10 cellular contexts compared by ENCODE assay signal in the genomic region with DNA sequence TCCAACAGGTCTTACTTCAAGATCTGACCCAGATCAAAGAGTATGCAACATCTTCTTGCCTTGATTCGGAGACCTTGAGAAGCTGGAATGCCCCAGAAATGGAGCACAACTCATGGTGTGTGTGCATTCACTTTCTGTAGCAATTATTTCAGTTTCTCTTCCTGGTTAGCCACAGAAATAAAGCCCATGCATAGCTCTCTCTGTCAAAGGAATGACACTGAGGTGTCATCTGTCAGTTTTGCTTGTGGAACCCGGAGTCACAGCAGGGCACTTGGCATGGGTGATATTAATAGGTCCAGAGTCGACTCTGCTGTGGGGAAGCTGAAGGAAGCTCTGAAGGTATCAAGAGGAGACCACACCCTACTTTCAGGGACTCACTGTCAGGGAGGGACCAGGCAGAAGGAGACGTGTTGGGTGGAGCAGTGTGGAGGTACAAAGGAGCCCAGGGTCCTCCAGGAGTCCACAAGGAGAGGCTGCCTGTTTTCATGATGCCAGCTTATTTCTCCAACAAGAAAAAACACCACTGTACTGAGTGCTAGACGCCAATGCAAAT. TPM values are rescaled to one million over a fixed set of nuclear protein-coding genes. Genes with fewer than 3 reads are reported as not detected.
A peak's percentile ranks its signal among the peaks of the same experiment; 100 is the strongest.
DNase-seq lines count a peak whose midpoint lies in the region; ATAC-seq and TF ChIP-seq lines count a peak whose summit lies in the region.
"Had no signal": no experiment of that assay in that cellular context is flagged by ENCODE, and none has a peak within 500 bp of the region (broad histone marks: within the 10 kb centered on the region; RNA-seq: fewer than 3 reads in every experiment).

No MANE protein-coding gene starts in this region.

- peaks cover 7% of the 10 kb centered on the region for H3K9me3 Mint-ChIP-seq in activated CD4-positive, alpha-beta memory T cell treated with anti-CD3 and anti-CD28 coated beads, Interleukin-2, amount 10 ng/mL, durations not matched to agents 7 days and 5 days

- H3K4me3 Mint-ChIP-seq in activated CD4-positive, alpha-beta memory T cell treated with anti-CD3 and anti-CD28 coated beads, Interleukin-2, amount 10 ng/mL, durations not matched to agents 7 days and 5 days, result no peak overlapping the region
- H3K4me3 Mint-ChIP-seq: CD14-positive monocyte had no signal

- H3K36me3 Mint-ChIP-seq in activated CD4-positive, alpha-beta memory T cell treated with anti-CD3 and anti-CD28 coated beads, Interleukin-2, amount 10 ng/mL, durations not matched to agents 7 days and 5 days (ENCODE audit: low read depth), result no peaks in the 10 kb centered on the region
- H3K36me3 Mint-ChIP-seq: CD14-positive monocyte had no signal

- POLR2A ChIA-PET in activated CD4-positive, alpha-beta memory T cell treated with anti-CD3 and anti-CD28 coated beads, Interleukin-2, amount 10 ng/mL, durations not matched to agents 7 days and 5 days (lab: Charles Lee), result no interaction called here

- DNase-seq in GM13977 (ENCODE audit: low spot score) (peak; percentile 26), NCI-H446 (lab: John Stamatoyannopoulos, UW) (no peak), cerebellar nuclear complex (lab: John Stamatoyannopoulos, UW) (no peak), NCI-H2081 (lab: John Stamatoyannopoulos, UW) (no peak)
- DNase-seq in activated CD4-positive, alpha-beta memory T cell treated with anti-CD3 and anti-CD28 coated beads, Interleukin-2, amount 10 ng/mL, durations not matched to agents 7 days and 5 days, result no peak

- peaks cover 28% of the 10 kb centered on the region for H3K4me1 Mint-ChIP-seq in activated CD4-positive, alpha-beta memory T cell treated with anti-CD3 and anti-CD28 coated beads, Interleukin-2, amount 10 ng/mL, durations not matched to agents 7 days and 5 days

- in situ Hi-C loops in GM13977 (cut with MboI; ENCODE audit: low pct_unique_long_range_greater_than_20kb, low sequenced_read_pairs, unreplicated experiment), result no loop called here

- H3K27ac Mint-ChIP-seq in activated CD4-positive, alpha-beta memory T cell treated with anti-CD3 and anti-CD28 coated beads, Interleukin-2, amount 10 ng/mL, durations not matched to agents 7 days and 5 days, result no peak overlapping the region
- H3K27ac Mint-ChIP-seq: CD14-positive monocyte had no signal

- peak; percentile 58 for ATAC-seq in GM19372 (IDR thresholded peaks at IDR 0.05; ENCODE audit: low read depth, unreplicated experiment)
- peak; percentile 77 for ATAC-seq in HG02852 (IDR thresholded peaks at IDR 0.05; ENCODE audit: unreplicated experiment)
- ATAC-seq in HG03565 (IDR thresholded peaks at IDR 0.05; ENCODE audit: unreplicated experiment), result peak; percentile 47

- CTCF ChIA-PET in activated CD4-positive, alpha-beta memory T cell treated with anti-CD3 and anti-CD28 coated beads, Interleukin-2, amount 10 ng/mL, durations not matched to agents 7 days and 5 days (lab: Charles Lee), result no interaction called here

- TF ChIP-seq CTCF in GM13977 (IDR thresholded peaks at IDR 0.05; ENCODE audit: extremely low read depth, insufficient read depth, missing control alignments), result no peak

- H3K27me3 Mint-ChIP-seq in activated CD4-positive, alpha-beta memory T cell treated with anti-CD3 and anti-CD28 coated beads, Interleukin-2, amount 10 ng/mL, durations not matched to agents 7 days and 5 days, result peaks cover under 1% of the 10 kb centered on the region

RNA-seq across cellular contexts. Expression of a gene that starts 10.7 kb away (rescaled TPM):
- total RNA-seq in activated CD4-positive, alpha-beta memory T cell treated with anti-CD3 and anti-CD28 coated beads, Interleukin-2, amount 10 ng/mL, durations not matched to agents 7 days and 5 days, result under 1 TPM in 1 of 2 experiments, not detected in 1; 0.10 TPM
- total RNA-seq: mesenteric fat pad had no signal
